11 cellular contexts compared by ENCODE assay signal in the genomic region with DNA sequence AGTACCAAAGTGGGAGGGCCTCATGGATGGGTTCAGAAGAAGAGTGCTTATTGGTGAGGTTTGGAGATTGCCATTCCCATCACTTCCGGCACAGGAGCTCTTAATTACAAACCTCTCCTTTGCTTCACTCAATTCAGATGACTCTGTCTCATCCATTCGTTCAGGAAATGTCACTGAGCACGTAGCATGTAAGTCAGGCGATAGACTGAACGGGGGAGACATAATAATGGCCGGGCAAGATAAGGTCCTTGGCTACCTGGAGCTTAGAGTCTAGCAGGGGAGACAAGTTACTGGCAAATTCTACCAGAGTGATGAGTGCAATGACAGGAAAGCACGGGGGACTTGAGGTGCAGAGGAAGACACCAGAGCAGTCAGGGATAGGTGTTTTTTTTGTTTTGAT. TPM values are rescaled to one million over a fixed set of nuclear protein-coding genes. Genes with fewer than 3 reads are reported as not detected.
"Had no signal": no experiment of that assay in that cellular context is flagged by ENCODE, and none has a peak within 500 bp of the region (broad histone marks: within the 10 kb centered on the region; RNA-seq: fewer than 3 reads in every experiment).

No MANE protein-coding gene starts in this region.

RNA-seq across cellular contexts. Expression of a gene that starts 11.0 kb away (rescaled TPM):
- total RNA-seq: stomach, subcutaneous adipose tissue, thoracic aorta, thyroid gland, tibial nerve, transverse colon, upper lobe of right lung, ureter, urinary bladder, uterus, vagina had no signal
- polyA plus RNA-seq: stomach, urinary bladder had no signal
